Comparison of ENCODE assay signal across 1 cellular context in genomic region chr1:156865865-156866678, GRCh38.
TF ChIP-seq lines count a peak whose summit lies in the region.

No MANE protein-coding gene starts in this region.

TF ChIP-seq in HEK293, 187 proteins besides CTCF, POLR2A, EP300 and RAD21 (continued from another document):
- TF ChIP-seq ATF2 (tag by site-specific recombination; IDR thresholded peaks at IDR 0.05; ENCODE audit: low read depth) = peak; percentile 63; the same call in 1 of the 2 replicates
- no peak for TF ChIP-seq ZBTB6 (tag by site-specific recombination; IDR thresholded peaks at IDR 0.05)
- no peak for TF ChIP-seq ZNF23 (tag by site-specific recombination; IDR thresholded peaks at IDR 0.05; ENCODE audit: borderline replicate concordance)
- TF ChIP-seq ZNF580 (tag by site-specific recombination; IDR thresholded peaks at IDR 0.05) = peak; percentile 49; the same call in 1 of the 2 replicates
- peak; percentile 75 for TF ChIP-seq ZNF341 (tag by site-specific recombination; IDR thresholded peaks at IDR 0.05; ENCODE audit: low read depth)
